ENCODE assay signal across 23 cellular contexts in genomic region chr3:186079925-186080324, GRCh38.
"Had no signal": no experiment of that assay in that cellular context is flagged by ENCODE, and none has a peak within 500 bp of the region (broad histone marks: within the 10 kb centered on the region; RNA-seq: fewer than 3 reads in every experiment).

No MANE protein-coding gene starts in this region.

- H3K4me1 ChIP-seq: parathyroid adenoma, tibial artery, uterus had no signal

- H3K9me3 Mint-ChIP-seq: activated CD4-positive, alpha-beta T cell treated with anti-CD3 and anti-CD28 coated beads, Interleukin-2, amount 10 ng/mL, durations not matched to agents 24 days and 14 days had no signal

- H3K9ac ChIP-seq: parathyroid adenoma had no signal

- ATAC-seq: activated T-cell treated with anti-CD3 and anti-CD28 coated beads, Interleukin-2, amount 50 U/mL, for 72 hours; left lobe of liver; naive thymus-derived CD8-positive, alpha-beta T cell; stimulated activated effector memory CD8-positive, alpha-beta T cell treated with anti-CD3 and anti-CD28 coated beads, Interleukin-12 subunit alpha, Interleukin-12 subunit beta, amount 100 ng/mL, for 72 hours had no signal

- DNase-seq: activated CD4-positive, alpha-beta T cell treated with anti-CD3 and anti-CD28 coated beads, Interleukin-2, amount 10 ng/mL, durations not matched to agents 24 days and 14 days; activated CD4-positive, CD25-positive, alpha-beta regulatory T cell; activated CD8-positive, alpha-beta memory T cell treated with anti-CD3 and anti-CD28 coated beads, Interleukin-2, amount 50 U/mL, for 48 hours; activated gamma-delta T cell treated with Interleukin-2 at 50 U/mL for 16 hours; activated T-cell treated with anti-CD3 and anti-CD28 coated beads, Interleukin-2, amount 50 U/mL, for 72 hours; amniotic stem cell; brain microvascular endothelial cell; cortex of kidney; effector memory CD4-positive, alpha-beta T cell; foreskin melanocyte; islet precursor cell; naive thymus-derived CD8-positive, alpha-beta T cell; retina; tibial artery; uterus had no signal

- H2AFZ ChIP-seq: parathyroid adenoma had no signal

- H3K27ac ChIP-seq: brain microvascular endothelial cell, epithelial cell of prostate, neutrophil, parathyroid adenoma, tibial artery, uterus had no signal

- H3K36me3 Mint-ChIP-seq: stimulated activated effector memory CD8-positive, alpha-beta T cell treated with anti-CD3 and anti-CD28 coated beads, Interleukin-12 subunit alpha, Interleukin-12 subunit beta, amount 100 ng/mL, for 72 hours had no signal

- H3K4me3 ChIP-seq: tibial artery, uterus had no signal

- H3K4me3 Mint-ChIP-seq: activated CD4-positive, alpha-beta T cell treated with anti-CD3 and anti-CD28 coated beads, Interleukin-2, amount 10 ng/mL, durations not matched to agents 24 days and 14 days; activated naive CD8-positive, alpha-beta T cell; activated T-cell treated with anti-CD3 and anti-CD28 coated beads, Interleukin-2, amount 50 U/mL, for 72 hours; central memory CD8-positive, alpha-beta T cell; naive thymus-derived CD8-positive, alpha-beta T cell; stimulated activated effector memory CD8-positive, alpha-beta T cell treated with anti-CD3 and anti-CD28 coated beads, Interleukin-12 subunit alpha, Interleukin-12 subunit beta, amount 100 ng/mL, for 72 hours had no signal

- H3K27ac Mint-ChIP-seq: activated CD4-positive, alpha-beta T cell treated with anti-CD3 and anti-CD28 coated beads, Interleukin-2, amount 10 ng/mL, durations not matched to agents 24 days and 14 days; activated naive CD8-positive, alpha-beta T cell; activated T-cell treated with anti-CD3 and anti-CD28 coated beads, Interleukin-2, amount 50 U/mL, for 72 hours; naive thymus-derived CD8-positive, alpha-beta T cell; stimulated activated effector memory CD8-positive, alpha-beta T cell treated with anti-CD3 and anti-CD28 coated beads, Interleukin-12 subunit alpha, Interleukin-12 subunit beta, amount 100 ng/mL, for 72 hours had no signal

- H3K4me1 Mint-ChIP-seq: activated CD4-positive, alpha-beta T cell treated with anti-CD3 and anti-CD28 coated beads, Interleukin-2, amount 10 ng/mL, durations not matched to agents 24 days and 14 days; central memory CD8-positive, alpha-beta T cell; naive thymus-derived CD8-positive, alpha-beta T cell; stimulated activated effector memory CD8-positive, alpha-beta T cell treated with anti-CD3 and anti-CD28 coated beads, Interleukin-12 subunit alpha, Interleukin-12 subunit beta, amount 100 ng/mL, for 72 hours had no signal

- H3K36me3 ChIP-seq: neutrophil, uterus had no signal

- FAIRE-seq: TTC549 had no signal

- H3K9me3 ChIP-seq: neutrophil, tibial artery, uterus had no signal

- H3K27me3 ChIP-seq: brain microvascular endothelial cell, neutrophil, tibial artery, uterus had no signal
